Comparison of ENCODE assay signal across 31 cellular contexts in the genomic region with DNA sequence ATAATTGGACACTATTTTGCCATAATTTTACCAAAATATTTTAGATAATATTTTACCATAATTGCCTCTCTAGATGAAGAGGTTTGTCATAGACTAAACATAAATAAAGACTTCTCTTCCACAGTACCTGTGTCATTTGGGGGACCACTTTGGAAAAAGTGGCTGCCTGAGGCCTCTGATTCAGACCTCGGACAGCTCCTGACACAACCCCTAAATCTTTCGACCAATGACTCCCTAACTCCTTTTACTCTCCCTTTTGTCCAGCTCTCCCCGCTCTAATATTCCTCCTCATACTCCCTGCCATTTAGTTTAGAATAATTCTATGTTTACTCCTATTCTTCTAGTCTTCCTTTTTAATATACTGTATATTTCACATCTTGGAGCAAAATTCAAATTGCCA.
"Had no signal": no experiment of that assay in that cellular context is flagged by ENCODE, and none has a peak within 500 bp of the region (broad histone marks: within the 10 kb centered on the region; RNA-seq: fewer than 3 reads in every experiment).

No MANE protein-coding gene starts in this region.

- H3K36me3 ChIP-seq: esophagus squamous epithelium, heart right ventricle, left lung, prostate gland, right atrium auricular region, suprapubic skin, transverse colon, upper lobe of right lung, uterus had no signal

- H3K27me3 ChIP-seq: esophagus squamous epithelium, heart right ventricle, left lung, right atrium auricular region, suprapubic skin, transverse colon, upper lobe of right lung, uterus had no signal

- DNase-seq: cortex of kidney; effector memory CD8-positive, alpha-beta T cell; erythroblast; esophagus squamous epithelium; foreskin melanocyte; glutamatergic neuron; heart right ventricle; hypothalamus; left cardiac atrium; left lung; mesenchymal stem cell; mucosa of descending colon; naive B cell; nucleus accumbens; stimulated activated CD4-positive, alpha-beta T cell treated with anti-CD3 and anti-CD28 coated beads, Interleukin-12 subunit alpha, Interleukin-12 subunit beta, amount 100 ng/mL, for 4 hours; stimulated activated CD4-positive, alpha-beta T cell treated with anti-CD3 and anti-CD28 coated beads, Interleukin-1b, Interleukin-23, amount 100 ng/mL, for 48 hours; stimulated activated CD4-positive, alpha-beta T cell treated with anti-CD3 and anti-CD28 coated beads, Interleukin-4, amount 100 ng/mL, for 1 hour; stimulated activated CD8-positive, alpha-beta memory T cell treated with anti-CD3 and anti-CD28 coated beads, Interleukin-4, amount 100 ng/mL, for 48 hours; stimulated activated naive CD4-positive, alpha-beta T cell; stimulated activated naive CD8-positive, alpha-beta T cell treated with anti-CD3 and anti-CD28 coated beads, Interleukin-15, amount 100 ng/mL, for 72 hours; transverse colon; upper lobe of right lung; uterus had no signal

- ATAC-seq: effector memory CD8-positive, alpha-beta T cell; heart right ventricle; left cardiac atrium; left lung; mucosa of descending colon; natural killer cell treated with Interleukin-12 subunit alpha and Interleukin-12 subunit beta and Interleukin-15 and Interleukin-18, amount 100 ng/mL, for 72 hours; sciatic nerve; stimulated activated naive CD8-positive, alpha-beta T cell treated with anti-CD3 and anti-CD28 coated beads, Interleukin-15, amount 100 ng/mL, for 72 hours; upper lobe of right lung had no signal

- H3K9me3 ChIP-seq: esophagus squamous epithelium, heart right ventricle, left lung, mucosa of descending colon, prostate gland, right atrium auricular region, suprapubic skin, transverse colon, upper lobe of right lung, uterus had no signal

- H3K4me1 ChIP-seq: esophagus squamous epithelium, heart right ventricle, left lung, prostate gland, right atrium auricular region, suprapubic skin, transverse colon, upper lobe of right lung, uterus had no signal

- H3K4me3 ChIP-seq: esophagus squamous epithelium, heart right ventricle, left lung, mucosa of descending colon, prostate gland, right atrium auricular region, smooth muscle cell, suprapubic skin, transverse colon, upper lobe of right lung, uterus had no signal

- H3K4me2 ChIP-seq: smooth muscle cell had no signal

- FAIRE-seq: endometrium, islet of Langerhans had no signal

- H3K27ac ChIP-seq: esophagus squamous epithelium, heart right ventricle, left lung, prostate gland, right atrium auricular region, suprapubic skin, transverse colon, upper lobe of right lung, uterus had no signal
